ENCODE assay signal across 18 cellular contexts in the genomic region with DNA sequence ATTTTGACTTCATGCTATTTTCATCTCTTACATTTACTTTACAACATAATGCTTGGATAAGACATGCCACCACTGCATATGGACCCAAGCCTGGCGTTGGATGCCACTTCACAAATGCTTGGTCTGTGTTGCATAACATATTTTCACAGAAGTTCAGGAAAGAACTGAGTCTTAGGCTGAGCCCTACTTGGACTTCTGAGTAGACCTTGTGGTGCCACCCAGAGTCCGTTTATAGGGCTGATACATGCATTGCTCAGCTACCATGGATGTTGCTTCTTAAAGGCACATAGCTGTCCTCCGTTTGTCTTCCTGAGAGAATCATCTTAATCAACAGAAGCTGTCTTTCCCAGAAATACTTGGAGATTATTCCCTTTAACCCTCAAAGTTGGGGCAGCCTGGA.
A peak's percentile ranks its signal among the peaks of the same experiment; 100 is the strongest.
DNase-seq lines count a peak whose midpoint lies in the region; ATAC-seq and TF ChIP-seq lines count a peak whose summit lies in the region.
"Had no signal": no experiment of that assay in that cellular context is flagged by ENCODE, and none has a peak within 500 bp of the region (broad histone marks: within the 10 kb centered on the region; RNA-seq: fewer than 3 reads in every experiment).

No MANE protein-coding gene starts in this region.

- no peaks in the 10 kb centered on the region for H3K9me2 ChIP-seq in Loucy (replicated peaks; ENCODE audit: low read depth, low read length)

- H3F3A ChIP-seq in Loucy (ENCODE audit: low read depth) = no peaks in the 10 kb centered on the region

- no peaks in the 10 kb centered on the region for H3K4me1 ChIP-seq in Loucy (ENCODE audit: insufficient read depth, low read length, poor library complexity, severe bottlenecking)
- no peaks in the 10 kb centered on the region for H3K4me1 ChIP-seq in foreskin keratinocyte
- no peaks in the 10 kb centered on the region for H3K4me1 ChIP-seq in osteoblast (ENCODE audit: insufficient read depth, low read length)

- H4K20me1 ChIP-seq in Loucy (ENCODE audit: insufficient read depth, low read length, poor library complexity, severe bottlenecking) (no peaks in the 10 kb centered on the region), osteoblast (ENCODE audit: insufficient read depth, low read length) (no peaks in the 10 kb centered on the region)

- H3K4me2 ChIP-seq in Loucy (ENCODE audit: low read depth, low read length, poor library complexity, severe bottlenecking) (no peak overlapping the region), osteoblast (ENCODE audit: insufficient read depth, low read length) (no peak overlapping the region)
- H3K4me2 ChIP-seq: PC-9 had no signal

- no peak for ATAC-seq in foreskin keratinocyte
- ATAC-seq: SK-N-SH treated with all-trans-retinoic acid at 6 μM for 48 hours had no signal

- H3K36me3 ChIP-seq in Loucy (ENCODE audit: insufficient read depth, low read length) (no peaks in the 10 kb centered on the region), osteoblast (ENCODE audit: insufficient read depth, low read length) (no peaks in the 10 kb centered on the region)

- no peak overlapping the region for H2AFZ ChIP-seq in Loucy (ENCODE audit: low read length)
- H2AFZ ChIP-seq in osteoblast (ENCODE audit: low read length) = no peak overlapping the region
- H2AFZ ChIP-seq: PC-9 had no signal

- H3K27me3 ChIP-seq in Loucy (ENCODE audit: insufficient read depth, low read length, poor library complexity, severe bottlenecking) = peaks cover 18% of the 10 kb centered on the region
- no peaks in the 10 kb centered on the region for H3K27me3 ChIP-seq in foreskin keratinocyte
- no peaks in the 10 kb centered on the region for H3K27me3 ChIP-seq in osteoblast (ENCODE audit: insufficient read depth, low read length)

- H3K27ac ChIP-seq in foreskin keratinocyte (no peak overlapping the region), osteoblast (ENCODE audit: low read depth, low read length) (no peak overlapping the region)
- H3K27ac ChIP-seq: HL-60, PC-9 had no signal

- peak; percentile 6 for DNase-seq in COR-L47 (lab: John Stamatoyannopoulos, UW)
- peak; percentile 0 to 32 for DNase-seq in cardiac fibroblast (ENCODE audit: low read depth in 2 of 2)
- DNase-seq in foreskin keratinocyte = no peak
- no peak for DNase-seq in activated CD4-positive, CD25-positive, alpha-beta regulatory T cell (lab: John Stamatoyannopoulos, UW)
- DNase-seq in activated naive CD4-positive, alpha-beta T cell (lab: John Stamatoyannopoulos, UW) = no peak
- no peak for DNase-seq in osteoblast (ENCODE audit: insufficient read length, low spot score, missing footprints)
- no peak for DNase-seq in T-helper 1 cell
- DNase-seq: ACHN; CD4-positive, alpha-beta T cell; GOT3; KG1; NCI-H1436 treated with DMSO at 0.1 percent for 48 hours; NCI-H2081; NCI-H510A treated with DMSO at 0.1 percent for 48 hours; PC-9 had no signal

- H3K9ac ChIP-seq in Loucy (ENCODE audit: low read depth, low read length, poor library complexity, severe bottlenecking) = no peak overlapping the region

- TF ChIP-seq CTCF in Loucy (conservative IDR thresholded peaks at IDR 0.05; ENCODE audit: low read length) (peak; percentile 38), cardiac fibroblast (IDR thresholded peaks at IDR 0.05; ENCODE audit: low read depth, low read length) (no peak), foreskin keratinocyte (conservative IDR thresholded peaks at IDR 0.05) (peak; percentile 2), osteoblast (IDR thresholded peaks at IDR 0.05; ENCODE audit: extremely low read depth, low read depth, low read length) (no peak)

- H3K4me3 ChIP-seq in Loucy (ENCODE audit: low read length, poor library complexity, severe bottlenecking) (no peak overlapping the region), cardiac fibroblast (replicated peaks in 1 of 2; ENCODE audit: low read depth in 2 of 2, low read length in 2 of 2) (no peak overlapping the region), osteoblast (ENCODE audit: insufficient read depth, low read length) (no peak overlapping the region)
- H3K4me3 ChIP-seq: PC-9 had no signal

- H3K9me3 ChIP-seq in Loucy (ENCODE audit: insufficient read depth, low read depth, low read length) = no peaks in the 10 kb centered on the region
- H3K9me3 ChIP-seq in osteoblast (ENCODE audit: low read depth, low read length) = no peaks in the 10 kb centered on the region

- H3K79me2 ChIP-seq in Loucy (ENCODE audit: insufficient read depth, low read length) (no peaks in the 10 kb centered on the region), osteoblast (ENCODE audit: insufficient read depth, low read length) (no peaks in the 10 kb centered on the region)

Comparison
In these comparisons a context has a peak if more than half of its experiments do, and no peak if none do; other contexts are left out.
1. DNase-seq: peak in COR-L47 (single experiment) and cardiac fibroblast (2 of 2); none in foreskin keratinocyte (0 of 2), activated CD4-positive, CD25-positive, alpha-beta regulatory T cell (0 of 4), activated naive CD4-positive, alpha-beta T cell (0 of 4), osteoblast (single experiment) and T-helper 1 cell (0 of 5).
2. CTCF ChIP-seq: peak in Loucy (single experiment) and foreskin keratinocyte (single experiment); none in cardiac fibroblast (single experiment) and osteoblast (single experiment).